In genomic region chr19:55310498-55310897, GRCh38 we compare ENCODE assay signal across 17 cellular contexts. TPM values are rescaled to one million over a fixed set of nuclear protein-coding genes. Genes with fewer than 3 reads are reported as not detected.
DNase-seq lines count a peak whose midpoint lies in the region; ATAC-seq and TF ChIP-seq lines count a peak whose summit lies in the region.
"Had no signal": no experiment of that assay in that cellular context is flagged by ENCODE, and none has a peak within 500 bp of the region (broad histone marks: within the 10 kb centered on the region; RNA-seq: fewer than 3 reads in every experiment).

No MANE protein-coding gene starts in this region.

- no peaks in the 10 kb centered on the region for H3K27me3 ChIP-seq in breast epithelium
- no peaks in the 10 kb centered on the region for H3K27me3 ChIP-seq in Karpas-422 (ENCODE audit: low read length)
- H3K27me3 ChIP-seq in osteoblast (ENCODE audit: insufficient read depth, low read length): no peaks in the 10 kb centered on the region
- H3K27me3 ChIP-seq in SK-N-SH (ENCODE audit: insufficient read depth): no peaks in the 10 kb centered on the region

- TF ChIP-seq RAD21 in SK-N-SH (IDR thresholded peaks at IDR 0.05; ENCODE audit: low read length): no peak

- no peaks in the 10 kb centered on the region for H3K4me1 Mint-ChIP-seq in MCF 10A (ENCODE audit: insufficient read depth, unreplicated experiment)
- peaks cover 10% of the 10 kb centered on the region for H3K4me1 Mint-ChIP-seq in glutamatergic neuron (ENCODE audit: low read depth, unreplicated experiment)

- H3K4me3 ChIP-seq in breast epithelium: no peak overlapping the region
- H3K4me3 ChIP-seq in Karpas-422 (ENCODE audit: low read length): peak overlapping the region; percentile 1; the same call in 1 of the 2 replicates
- H3K4me3 ChIP-seq in osteoblast (ENCODE audit: insufficient read depth, low read length): no peak overlapping the region
- H3K4me3 ChIP-seq in SK-N-SH (ENCODE audit: low read depth in 2 of 2, low read length in 1 of 2): no peak overlapping the region
- H3K4me3 ChIP-seq: A549, HAP-1 had no signal

- TF ChIP-seq CTCF in MCF 10A (IDR thresholded peaks at IDR 0.05; ENCODE audit: unreplicated experiment): no peak
- no peak for TF ChIP-seq CTCF in breast epithelium (IDR thresholded peaks at IDR 0.05)
- no peak for TF ChIP-seq CTCF in glutamatergic neuron (IDR thresholded peaks at IDR 0.05; ENCODE audit: partially characterized antibody, unreplicated experiment)
- no peak for TF ChIP-seq CTCF in osteoblast (IDR thresholded peaks at IDR 0.05; ENCODE audit: extremely low read depth, low read depth, low read length)
- no peak for TF ChIP-seq CTCF in SK-N-SH (IDR thresholded peaks at IDR 0.05)

- no peaks in the 10 kb centered on the region for H4K20me1 ChIP-seq in Karpas-422 (ENCODE audit: insufficient read depth, low read depth, low read length)
- H4K20me1 ChIP-seq in osteoblast (ENCODE audit: insufficient read depth, low read length): no peaks in the 10 kb centered on the region
- no peaks in the 10 kb centered on the region for H4K20me1 ChIP-seq in SK-N-SH (ENCODE audit: insufficient read depth)

- H3K4me2 ChIP-seq in Karpas-422 (ENCODE audit: low read depth, low read length, poor library complexity, severe bottlenecking) (peak overlapping the region; percentile 56), osteoblast (ENCODE audit: insufficient read depth, low read length) (no peak overlapping the region), SK-N-SH (no peak overlapping the region)
- H3K4me2 ChIP-seq: A549 had no signal

- H3K36me3 Mint-ChIP-seq in MCF 10A (ENCODE audit: insufficient read depth, unreplicated experiment): peaks cover 5% of the 10 kb centered on the region
- peaks cover 13% of the 10 kb centered on the region for H3K36me3 Mint-ChIP-seq in glutamatergic neuron (ENCODE audit: unreplicated experiment)
- H3K36me3 Mint-ChIP-seq: IgD-negative memory B cell had no signal

- BruUV-seq in MCF 10A (replicated peaks; lab: Mats Ljungman, UMichigan): no TSS peak

- H3K4me3 Mint-ChIP-seq in MCF 10A (ENCODE audit: unreplicated experiment): no peak overlapping the region
- H3K4me3 Mint-ChIP-seq in glutamatergic neuron (ENCODE audit: unreplicated experiment): peak overlapping the region; percentile 28
- H3K4me3 Mint-ChIP-seq: CD8-positive, alpha-beta T cell; IgD-negative memory B cell had no signal

- no peak for TF ChIP-seq POLR2A in breast epithelium (IDR thresholded peaks at IDR 0.05)

- POLR2A ChIA-PET in MCF 10A (lab: Yijun Ruan, JAX) (interaction anchor here (0.7 kb wide), 1 partner anchor 55 kb away, joined by 4 read pairs; no protein-coding TSS in a partner anchor), SK-N-SH (lab: Yijun Ruan, JAX) (interaction anchor here (0.8 to 1.5 kb wide), 3 partner anchors 9 to 16 kb away, joined by 3 to 4 read pairs (median 3); no protein-coding TSS in a partner anchor)

- ATAC-seq in HG02885 (IDR thresholded peaks at IDR 0.05; ENCODE audit: poor library complexity, unreplicated experiment): no peak
- ATAC-seq in HG02970 (IDR thresholded peaks at IDR 0.05; ENCODE audit: low FRiP score, unreplicated experiment): no peak
- ATAC-seq: A549; CD8-positive, alpha-beta T cell had no signal

- 79% methylated on average over 4 of the region's 7 CpGs for WGBS in SK-N-SH (ENCODE audit: low lambda C conversion rate)

- no peak overlapping the region for H3K27ac ChIP-seq in breast epithelium
- H3K27ac ChIP-seq in Karpas-422 (ENCODE audit: low read length): peak overlapping the region; percentile 11; the same call in 1 of the 2 replicates
- H3K27ac ChIP-seq in osteoblast (ENCODE audit: low read depth, low read length): no peak overlapping the region
- no peak overlapping the region for H3K27ac ChIP-seq in SK-N-SH (ENCODE audit: low read depth in 2 of 2, low read length in 1 of 2)
- H3K27ac ChIP-seq: 22Rv1, A549 had no signal

- H3K9me3 Mint-ChIP-seq in MCF 10A (ENCODE audit: unreplicated experiment): no peaks in the 10 kb centered on the region
- peaks cover 6% of the 10 kb centered on the region for H3K9me3 Mint-ChIP-seq in glutamatergic neuron (ENCODE audit: unreplicated experiment)
- H3K9me3 Mint-ChIP-seq: CD8-positive, alpha-beta T cell; IgD-negative memory B cell had no signal

- DNase-seq in MCF 10A (ENCODE audit: unreplicated experiment) (no peak), breast epithelium (ENCODE audit: low spot score in 2 of 2) (no peak), Karpas-422 (peak; percentile 65), glutamatergic neuron (no peak), osteoblast (ENCODE audit: insufficient read length, low spot score, missing footprints) (peak; percentile 80), SK-N-SH (no peak)
- DNase-seq: AML-193; Calu3; CD8-positive, alpha-beta T cell; DMS79 treated with DMSO at 0.1 percent for 48 hours had no signal

- H3K9me2 ChIP-seq in Karpas-422 (replicated peaks; ENCODE audit: insufficient read depth, low read length) (no peaks in the 10 kb centered on the region), SK-N-SH (no peaks in the 10 kb centered on the region)

- H3K4me1 ChIP-seq in breast epithelium (no peaks in the 10 kb centered on the region), Karpas-422 (ENCODE audit: low read length) (peaks cover 32% of the 10 kb centered on the region), osteoblast (ENCODE audit: insufficient read depth, low read length) (no peaks in the 10 kb centered on the region), SK-N-SH (ENCODE audit: control insufficient read depth in 1 of 2, insufficient read depth in 2 of 2, low read depth in 1 of 2, low read length in 1 of 2) (no peaks in the 10 kb centered on the region)
- H3K4me1 ChIP-seq: A549, HAP-1 had no signal

- peak overlapping the region; percentile 43 for H3K9ac ChIP-seq in Karpas-422 (ENCODE audit: low read length)
- no peak overlapping the region for H3K9ac ChIP-seq in SK-N-SH

- H2AFZ ChIP-seq in Karpas-422 (ENCODE audit: low read length): 0 out of 2 replicates have a peak overlapping the region, but pooled peaks have one; percentile 22
- no peak overlapping the region for H2AFZ ChIP-seq in osteoblast (ENCODE audit: low read length)
- no peak overlapping the region for H2AFZ ChIP-seq in SK-N-SH (ENCODE audit: low read depth)

- CTCF ChIA-PET in MCF 10A (lab: Yijun Ruan, JAX) (interaction anchor here (1.8 to 3.3 kb wide), 2 partner anchors 8 to 9 kb away, joined by 6 to 28 read pairs; no protein-coding TSS in a partner anchor), SK-N-SH (lab: Yijun Ruan, JAX) (interaction anchor here (1.0 to 1.2 kb wide), 2 partner anchors 9 to 194 kb away, joined by 3 to 6 read pairs; no protein-coding TSS in a partner anchor)

- peak overlapping the region; percentile 57 for H3K27ac Mint-ChIP-seq in MCF 10A (ENCODE audit: low read depth, unreplicated experiment)
- peak overlapping the region; percentile 78 for H3K27ac Mint-ChIP-seq in glutamatergic neuron (ENCODE audit: unreplicated experiment)
- H3K27ac Mint-ChIP-seq: CD8-positive, alpha-beta T cell had no signal

- intact Hi-C loops in MCF 10A (cut with micrococcal nuclease): no loop called here
- intact Hi-C loops in breast epithelium (cut with DNase I; ENCODE audit: low total_unique reads): no loop called here

- TF ChIP-seq EP300 in SK-N-SH (IDR thresholded peaks at IDR 0.05; ENCODE audit: borderline replicate concordance in 1 of 2, low read depth in 1 of 2, low read length in 1 of 2): no peak

- no peaks in the 10 kb centered on the region for H3K27me3 Mint-ChIP-seq in MCF 10A (ENCODE audit: insufficient read depth, unreplicated experiment)
- peaks cover 6% of the 10 kb centered on the region for H3K27me3 Mint-ChIP-seq in glutamatergic neuron (ENCODE audit: unreplicated experiment)

- H3K9me3 ChIP-seq in breast epithelium (no peaks in the 10 kb centered on the region), Karpas-422 (ENCODE audit: low read length) (no peaks in the 10 kb centered on the region), osteoblast (ENCODE audit: low read depth, low read length) (no peaks in the 10 kb centered on the region), SK-N-SH (no peaks in the 10 kb centered on the region)
- H3K9me3 ChIP-seq: A549, HAP-1 had no signal

- H3K79me2 ChIP-seq in Karpas-422 (ENCODE audit: low read length) (no peaks in the 10 kb centered on the region), osteoblast (ENCODE audit: insufficient read depth, low read length) (no peaks in the 10 kb centered on the region), SK-N-SH (ENCODE audit: insufficient read depth) (no peaks in the 10 kb centered on the region)

- no peaks in the 10 kb centered on the region for H3F3A ChIP-seq in SK-N-SH (replicated peaks; ENCODE audit: insufficient read depth)

- H3K36me3 ChIP-seq in breast epithelium (no peaks in the 10 kb centered on the region), Karpas-422 (ENCODE audit: insufficient read depth, low read length) (no peaks in the 10 kb centered on the region; the same call in 1 of the 2 replicates), osteoblast (ENCODE audit: insufficient read depth, low read length) (peaks cover 22% of the 10 kb centered on the region), SK-N-SH (replicated peaks in 1 of 2; ENCODE audit: control insufficient read depth in 1 of 2, insufficient read depth in 2 of 2, low read length in 1 of 2) (peaks cover 23 to 29% of the 10 kb centered on the region in 2 experiments)

RNA-seq across cellular contexts. Expression of gene TMEM150B, which starts 14.6 kb away (rescaled TPM):
- total RNA-seq in MCF 10A (2022) (not detected in 2 replicates), breast epithelium (10 to 100 TPM in 1 of 3 donors, 1 to 10 TPM in 2; 1.6 to 11.8 (median 3.1) TPM), glutamatergic neuron (ENCODE audit: unreplicated experiment) (not detected), osteoblast (under 0.01 and 0.29 TPM in 2 replicates)
- 0.61 TPM in 1 of 2 replicates, not detected in the other for total RNA-seq in Karpas-422 (2014; rRNA removed; shearing (Covaris generic); ENCODE audit: low replicate concordance)
- not detected in 2 replicates for polyA plus RNA-seq in SK-N-SH (2012; rRNA removed)
- not detected in 2 replicates for polyA plus RNA-seq in SK-N-SH (2012; cell fraction: cytosol; rRNA removed)
- polyA plus RNA-seq in SK-N-SH (2012; cell fraction: nucleus; rRNA removed): not detected in 2 replicates
- total RNA-seq: Calu3; CD8-positive, alpha-beta T cell had no signal
- polyA plus RNA-seq: BJ, IgD-negative memory B cell had no signal

RNA-seq across cellular contexts. Expression of gene BRSK1, which starts 26.7 kb away (rescaled TPM):
- 3.8 and 5.1 TPM in 2 replicates for total RNA-seq in MCF 10A (2022)
- total RNA-seq in breast epithelium: 1 to 10 TPM in 2 of 3 donors, not detected in 1; 2.5 to 4.6 TPM
- 15.5 and 31.0 TPM in 2 replicates for total RNA-seq in Karpas-422 (2014; rRNA removed; shearing (Covaris generic); ENCODE audit: low replicate concordance)
- total RNA-seq in glutamatergic neuron (ENCODE audit: unreplicated experiment): 223 TPM
- 1.8 and 4.0 TPM in 2 replicates for total RNA-seq in osteoblast
- 32.2 and 49.7 TPM in 2 replicates for polyA plus RNA-seq in SK-N-SH (2012; rRNA removed)
- polyA plus RNA-seq in SK-N-SH (2012; cell fraction: cytosol; rRNA removed): 23.5 and 24.1 TPM in 2 replicates
- polyA plus RNA-seq in SK-N-SH (2012; cell fraction: nucleus; rRNA removed): 150 and 318 TPM in 2 replicates

RNA-seq across cellular contexts. Expression of gene KMT5C, which starts 29.2 kb away (rescaled TPM):
- 12.9 and 16.8 TPM in 2 replicates for total RNA-seq in MCF 10A (2022)
- 10 to 100 TPM in 2 of 3 donors, 1 to 10 TPM in 1; 6.1 to 20.8 (median 18.4) TPM for total RNA-seq in breast epithelium
- total RNA-seq in Karpas-422 (2014; rRNA removed; shearing (Covaris generic); ENCODE audit: low replicate concordance): 10.3 and 46.1 TPM in 2 replicates
- 105 TPM for total RNA-seq in glutamatergic neuron (ENCODE audit: unreplicated experiment)
- total RNA-seq in osteoblast: 9.7 and 10.9 TPM in 2 replicates
- 14.0 and 14.4 TPM in 2 replicates for polyA plus RNA-seq in SK-N-SH (2012; rRNA removed)
- polyA plus RNA-seq in SK-N-SH (2012; cell fraction: cytosol; rRNA removed): 3.7 and 5.8 TPM in 2 replicates
- polyA plus RNA-seq in SK-N-SH (2012; cell fraction: nucleus; rRNA removed): 79.1 and 122 TPM in 2 replicates

RNA-seq across cellular contexts. Expression of gene HSPBP1, which starts 30.6 kb away (rescaled TPM):
- total RNA-seq in MCF 10A (2022) (49.2 and 53.1 TPM in 2 replicates), breast epithelium (10 to 100 TPM; 13.3 to 36.1 (median 32.6) TPM), glutamatergic neuron (ENCODE audit: unreplicated experiment) (41.5 TPM), osteoblast (20.6 and 26.4 TPM in 2 replicates)
- 35.0 and 62.5 TPM in 2 replicates for total RNA-seq in Karpas-422 (2014; rRNA removed; shearing (Covaris generic); ENCODE audit: low replicate concordance)
- 51.7 and 55.4 TPM in 2 replicates for polyA plus RNA-seq in SK-N-SH (2012; rRNA removed)
- polyA plus RNA-seq in SK-N-SH (2012; cell fraction: cytosol; rRNA removed): 21.5 and 38.1 TPM in 2 replicates
- polyA plus RNA-seq in SK-N-SH (2012; cell fraction: nucleus; rRNA removed): 42.7 and 50.6 TPM in 2 replicates

RNA-seq across cellular contexts. Expression of gene COX6B2, which starts 44.0 kb away (rescaled TPM):
- total RNA-seq in MCF 10A (2022) (0.33 and 0.93 TPM in 2 replicates), breast epithelium (1 to 10 TPM in 1 of 3 donors, under 1 TPM in 1, not detected in 1; 0.73 to 1.3 TPM), glutamatergic neuron (ENCODE audit: unreplicated experiment) (2.8 TPM), osteoblast (not detected in 2 replicates)
- not detected in 2 replicates for total RNA-seq in Karpas-422 (2014; rRNA removed; shearing (Covaris generic); ENCODE audit: low replicate concordance)
- polyA plus RNA-seq in SK-N-SH (2012; rRNA removed): 0.58 and 0.74 TPM in 2 replicates
- polyA plus RNA-seq in SK-N-SH (2012; cell fraction: cytosol; rRNA removed): 0.17 and 0.34 TPM in 2 replicates
- 5.4 and 8.8 TPM in 2 replicates for polyA plus RNA-seq in SK-N-SH (2012; cell fraction: nucleus; rRNA removed)
- polyA plus RNA-seq: IgD-negative memory B cell had no signal

Comparison
In these comparisons a context has a peak if more than half of its experiments do, and no peak if none do; other contexts are left out.
1. DNase-seq: peak in Karpas-422 (single experiment) and osteoblast (single experiment); none in MCF 10A (single experiment), breast epithelium (0 of 2), glutamatergic neuron (single experiment) and SK-N-SH (single experiment).